Comparison of ENCODE assay signal across 19 cellular contexts in the genomic region with DNA sequence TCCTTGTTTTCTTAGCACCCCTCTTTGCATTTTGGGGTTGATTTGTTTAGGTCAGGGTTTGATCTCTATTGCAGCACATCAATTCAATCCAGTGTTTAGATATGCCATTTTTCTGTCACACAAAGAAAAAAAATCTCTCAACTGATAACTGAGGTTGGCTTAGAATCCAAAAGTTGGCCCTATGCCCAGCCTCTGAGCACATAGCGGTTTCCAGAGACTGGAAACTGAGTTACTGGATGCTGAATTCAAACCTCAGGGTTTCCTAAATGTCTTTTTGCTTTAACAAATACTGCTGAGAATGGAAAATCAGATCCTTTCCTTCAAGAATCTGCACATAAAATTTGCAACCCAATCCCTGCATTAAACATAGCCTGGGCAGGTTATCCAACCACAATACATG. TPM values are rescaled to one million over a fixed set of nuclear protein-coding genes. Genes with fewer than 3 reads are reported as not detected.
DNase-seq lines count a peak whose midpoint lies in the region; ATAC-seq, FAIRE-seq and TF ChIP-seq lines count a peak whose summit lies in the region.
"Had no signal": no experiment of that assay in that cellular context is flagged by ENCODE, and none has a peak within 500 bp of the region (broad histone marks: within the 10 kb centered on the region; RNA-seq: fewer than 3 reads in every experiment).

No MANE protein-coding gene starts in this region.

- TF ChIP-seq EP300 in HepG2 (IDR thresholded peaks at IDR 0.05; ENCODE audit: low read depth in 2 of 2, low read length in 2 of 2): no peak
- no peak for TF ChIP-seq EP300 in HepG2 (CRISPR knock-in tag; IDR thresholded peaks at IDR 0.05; ENCODE audit: borderline replicate concordance)

- no peaks in the 10 kb centered on the region for H3K9me3 ChIP-seq in HepG2 (ENCODE audit: low read length)

- 6% methylated on average over 1 of the region's 1 CpG for WGBS in HepG2 (ENCODE audit: low lambda C conversion rate)

- no peaks in the 10 kb centered on the region for H3K79me2 ChIP-seq in HepG2 (ENCODE audit: insufficient read depth, low read length)

- CTCF ChIA-PET in HepG2 (lab: Yijun Ruan, JAX; ENCODE audit: low intra/inter-chr PET ratio, low total read pairs): no interaction called here

- intact Hi-C loops in HepG2 (cut with micrococcal nuclease; ENCODE audit: unreplicated experiment): no loop called here

- H3K4me2 ChIP-seq in HepG2 (ENCODE audit: low read depth, low read length): no peak overlapping the region
- H3K4me2 ChIP-seq: neural progenitor cell had no signal

- H4K20me1 ChIP-seq in HepG2 (ENCODE audit: insufficient read depth, low read length): no peaks in the 10 kb centered on the region

- H3K4me3 ChIP-seq in choroid plexus epithelial cell (ENCODE audit: low read depth, low read length): no peak overlapping the region
- H3K4me3 ChIP-seq in retinal pigment epithelial cell (ENCODE audit: low read length): no peak overlapping the region
- H3K4me3 ChIP-seq in HepG2 (replicated peaks in 1 of 3; ENCODE audit: insufficient read depth in 1 of 3, low read depth in 2 of 3, low read length in 3 of 3): no peak overlapping the region
- H3K4me3 ChIP-seq: neural progenitor cell had no signal

- H3K36me3 ChIP-seq in HepG2 (replicated peaks in 1 of 2; ENCODE audit: control insufficient read depth in 1 of 2, insufficient read depth in 2 of 2, low read length in 2 of 2): no peaks in the 10 kb centered on the region
- H3K36me3 ChIP-seq: neural progenitor cell had no signal

- peak; percentile 11 for DNase-seq in NCI-H2107 treated with DMSO at 0.1 percent for 48 hours (lab: John Stamatoyannopoulos, UW; ENCODE audit: unreplicated experiment)
- DNase-seq in NCI-H2107 (lab: John Stamatoyannopoulos, UW): no peak
- DNase-seq in RCC 7860 (ENCODE audit: low spot score): peak; percentile 19
- peak; percentile 85 for DNase-seq in choroid plexus epithelial cell (ENCODE audit: low read depth)
- peak; percentile 27 for DNase-seq in retinal pigment epithelial cell (ENCODE audit: low read depth)
- no peak for DNase-seq in HepG2 (ENCODE audit: low spot score)
- DNase-seq in stimulated activated naive CD4-positive, alpha-beta T cell (lab: John Stamatoyannopoulos, UW): no peak
- DNase-seq in NCI-H524 treated with DMSO at 0.1 percent for 48 hours (lab: John Stamatoyannopoulos, UW): no peak
- DNase-seq: activated CD4-positive, alpha-beta T cell treated with anti-CD3 and anti-CD28 coated beads, Interleukin-2, amount 50 U/mL, for 4 hours; activated naive CD4-positive, alpha-beta T cell treated with Interleukin-2 at 50 U/mL for 16 hours; effector CD4-positive, alpha-beta T cell; hypothalamus; kidney glomerular epithelial cell; stimulated activated naive CD8-positive, alpha-beta T cell treated with anti-CD3 and anti-CD28 coated beads, Interleukin-15, Interleukin-2, amounts not matched to agents 100 U/mL and 50 U/mL, for 24 hours; T-cell had no signal

- in situ Hi-C loops in HepG2 (cut with HindIII; ENCODE audit: extremely low pct_ligation_motif_present, low pct_unique_long_range_greater_than_20kb): no loop called here

- no peak for TF ChIP-seq RAD21 in HepG2 (CRISPR knock-in tag; IDR thresholded peaks at IDR 0.05)

- H3K9ac ChIP-seq in HepG2 (ENCODE audit: insufficient read depth, low read depth, low read length): no peak overlapping the region
- H3K9ac ChIP-seq: neural progenitor cell had no signal

- no peak for TF ChIP-seq POLR2A in HepG2 (IDR thresholded peaks at IDR 0.05; ENCODE audit: insufficient read depth in 1 of 2, low read depth in 2 of 2, low read length in 2 of 2)

- POLR2A ChIA-PET in HepG2 (lab: Yijun Ruan, JAX): no interaction called here

- FAIRE-seq in RCC 7860 (lab: Jason Lieb, UNC) (peak; percentile 45), HepG2 (lab: Jason Lieb, UNC) (no peak)
- FAIRE-seq: GM19239 had no signal

- no peak overlapping the region for H2AFZ ChIP-seq in HepG2 (ENCODE audit: low read length)

- peaks cover 5% of the 10 kb centered on the region for H3K4me1 ChIP-seq in HepG2 (ENCODE audit: insufficient read depth, low read length)
- H3K4me1 ChIP-seq: neural progenitor cell had no signal

- no peak for ATAC-seq in HepG2
- ATAC-seq: HCT116; stimulated activated naive CD8-positive, alpha-beta T cell treated with anti-CD3 and anti-CD28 coated beads, Interleukin-15, Interleukin-2, amounts not matched to agents 100 U/mL and 50 U/mL, for 24 hours; T-cell had no signal

- no peak overlapping the region for H3K27ac ChIP-seq in HepG2 (ENCODE audit: extremely low read length, insufficient read depth, low read length)
- H3K27ac ChIP-seq: C4-2B, neural progenitor cell had no signal

- BruUV-seq in HepG2 (replicated peaks; lab: Mats Ljungman, UMichigan): no TSS peak

- peaks cover 1 to 20% of the 10 kb centered on the region in 2 experiments; a peak in 3 of 5 replicates for H3K27me3 ChIP-seq in HepG2 (ENCODE audit: control insufficient read depth in 1 of 2, insufficient read depth in 2 of 2, low read length in 2 of 2)

- TF ChIP-seq CTCF in choroid plexus epithelial cell (conservative IDR thresholded peaks at IDR 0.05; ENCODE audit: low read depth, low read length): no peak
- no peak for TF ChIP-seq CTCF in retinal pigment epithelial cell (conservative IDR thresholded peaks at IDR 0.05; ENCODE audit: low read depth, low read length)
- no peak for TF ChIP-seq CTCF in HepG2 (CRISPR knock-in tag; IDR thresholded peaks at IDR 0.05)

TF ChIP-seq in HepG2, 621 proteins besides CTCF, POLR2A, EP300 and RAD21 (continues in another document):
- TF ChIP-seq ZNF124 (CRISPR knock-in tag; IDR thresholded peaks at IDR 0.05) (no peak), SKIL (CRISPR knock-in tag; IDR thresholded peaks at IDR 0.05; ENCODE audit: borderline replicate concordance) (no peak), ARNT2 (CRISPR knock-in tag; IDR thresholded peaks at IDR 0.05; ENCODE audit: low read depth) (no peak), KLF15 (CRISPR knock-in tag; IDR thresholded peaks at IDR 0.05; ENCODE audit: borderline replicate concordance) (no peak), ZBTB7B (CRISPR knock-in tag; IDR thresholded peaks at IDR 0.05) (no peak)
- TF ChIP-seq, protein P1, sequence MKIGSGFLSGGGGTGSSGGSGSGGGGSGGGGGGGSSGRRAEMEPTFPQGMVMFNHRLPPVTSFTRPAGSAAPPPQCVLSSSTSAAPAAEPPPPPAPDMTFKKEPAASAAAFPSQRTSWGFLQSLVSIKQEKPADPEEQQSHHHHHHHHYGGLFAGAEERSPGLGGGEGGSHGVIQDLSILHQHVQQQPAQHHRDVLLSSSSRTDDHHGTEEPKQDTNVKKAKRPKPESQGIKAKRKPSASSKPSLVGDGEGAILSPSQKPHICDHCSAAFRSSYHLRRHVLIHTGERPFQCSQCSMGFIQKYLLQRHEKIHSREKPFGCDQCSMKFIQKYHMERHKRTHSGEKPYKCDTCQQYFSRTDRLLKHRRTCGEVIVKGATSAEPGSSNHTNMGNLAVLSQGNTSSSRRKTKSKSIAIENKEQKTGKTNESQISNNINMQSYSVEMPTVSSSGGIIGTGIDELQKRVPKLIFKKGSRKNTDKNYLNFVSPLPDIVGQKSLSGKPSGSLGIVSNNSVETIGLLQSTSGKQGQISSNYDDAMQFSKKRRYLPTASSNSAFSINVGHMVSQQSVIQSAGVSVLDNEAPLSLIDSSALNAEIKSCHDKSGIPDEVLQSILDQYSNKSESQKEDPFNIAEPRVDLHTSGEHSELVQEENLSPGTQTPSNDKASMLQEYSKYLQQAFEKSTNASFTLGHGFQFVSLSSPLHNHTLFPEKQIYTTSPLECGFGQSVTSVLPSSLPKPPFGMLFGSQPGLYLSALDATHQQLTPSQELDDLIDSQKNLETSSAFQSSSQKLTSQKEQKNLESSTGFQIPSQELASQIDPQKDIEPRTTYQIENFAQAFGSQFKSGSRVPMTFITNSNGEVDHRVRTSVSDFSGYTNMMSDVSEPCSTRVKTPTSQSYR (CRISPR knock-in tag; IDR thresholded peaks at IDR 0.05; ENCODE audit: borderline replicate concordance): no peak

RNA-seq across cellular contexts. Expression of gene P4HA3, which starts 4.0 kb away (rescaled TPM):
- not detected in 2 replicates for total RNA-seq in HepG2 (2016; rRNA removed; fragmentation: Illumina TruSeq; extraction: Trizol)
- total RNA-seq in HepG2 (2016; cell fraction: cytosol; rRNA removed; fragmentation: Illumina TruSeq; extraction: Trizol; ENCODE audit: low read depth): not detected in 2 replicates
- total RNA-seq in HepG2 (2016; cell fraction: insoluble cytoplasmic fraction; rRNA removed; fragmentation: Illumina TruSeq; extraction: Trizol): not detected in 2 replicates
- not detected in 2 replicates for total RNA-seq in HepG2 (2016; cell fraction: membrane; rRNA removed; fragmentation: Illumina TruSeq; extraction: Trizol)
- total RNA-seq in HepG2 (2016; cell fraction: nucleus; rRNA removed; fragmentation: Illumina TruSeq; extraction: Trizol): not detected in 2 replicates
- not detected in 2 replicates for polyA plus RNA-seq in HepG2 (2011; rRNA removed)
- polyA plus RNA-seq in HepG2 (2011; cell fraction: cytosol; rRNA removed): 0.03 TPM in 1 of 2 replicates, not detected in the other
- not detected in 2 replicates for polyA plus RNA-seq in HepG2 (2011; cell fraction: nucleus; rRNA removed)
- 0.11 TPM in 1 of 2 replicates, not detected in the other for polyA plus RNA-seq in HepG2 (2012)
- polyA plus RNA-seq in HepG2 (2016; cell fraction: cytosol; fragmentation: Illumina TruSeq; extraction: Trizol; ENCODE audit: low read depth): 0.08 TPM in 1 of 2 replicates, not detected in the other
- polyA plus RNA-seq in HepG2 (2016; cell fraction: insoluble cytoplasmic fraction; fragmentation: Illumina TruSeq; extraction: Trizol; ENCODE audit: low read depth): not detected in 2 replicates
- not detected in 2 replicates for polyA plus RNA-seq in HepG2 (2016; cell fraction: membrane; fragmentation: Illumina TruSeq; extraction: Trizol; ENCODE audit: low read depth)
- not detected in 2 replicates for polyA plus RNA-seq in HepG2 (2016; cell fraction: nucleus; fragmentation: Illumina TruSeq; extraction: Trizol; ENCODE audit: insufficient read depth, low read depth)
- polyA minus RNA-seq in HepG2 (2011; rRNA and poly(A)+ RNA removed; ENCODE audit: low replicate concordance): 1.5 TPM in 1 of 2 replicates, not detected in the other
- polyA minus RNA-seq in HepG2 (2011; cell fraction: cytosol; rRNA and poly(A)+ RNA removed): not detected in 2 replicates
- polyA minus RNA-seq in HepG2 (2011; cell fraction: nucleus; rRNA and poly(A)+ RNA removed): not detected in 2 replicates
- total RNA-seq: T-cell had no signal

Comparison
In these comparisons a context has a peak if more than half of its experiments do, and no peak if none do; other contexts are left out.
1. DNase-seq: peak in NCI-H2107 treated with DMSO at 0.1 percent for 48 hours (single experiment), RCC 7860 (single experiment), choroid plexus epithelial cell (single experiment) and retinal pigment epithelial cell (single experiment); none in NCI-H2107 (single experiment), HepG2 (single experiment), stimulated activated naive CD4-positive, alpha-beta T cell (0 of 6) and NCI-H524 treated with DMSO at 0.1 percent for 48 hours (single experiment).